Comparison of ENCODE assay signal across 16 cellular contexts in the genomic region with DNA sequence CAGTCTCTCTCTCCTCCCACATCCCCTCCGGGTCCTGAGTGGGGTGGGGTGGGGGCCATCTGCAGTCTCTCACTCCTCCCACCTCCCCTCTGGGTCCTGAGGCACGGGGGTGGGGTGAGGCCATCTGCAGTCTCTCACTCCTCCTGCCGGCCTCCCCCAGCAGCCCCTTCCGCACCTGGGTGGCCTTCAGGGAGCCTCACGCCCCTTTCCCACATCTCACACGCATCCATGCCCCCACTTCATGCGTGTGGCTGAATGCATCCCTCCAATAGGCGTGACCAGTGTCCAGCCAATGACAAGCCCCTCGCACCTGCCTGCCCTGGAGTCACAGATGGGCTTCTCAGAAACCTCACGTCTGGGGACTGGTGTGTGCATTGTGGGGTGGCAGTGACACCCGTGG. TPM values are rescaled to one million over a fixed set of nuclear protein-coding genes. Genes with fewer than 3 reads are reported as not detected.
DNase-seq lines count a peak whose midpoint lies in the region; FAIRE-seq and TF ChIP-seq lines count a peak whose summit lies in the region.
"Had no signal": no experiment of that assay in that cellular context is flagged by ENCODE, and none has a peak within 500 bp of the region (broad histone marks: within the 10 kb centered on the region; RNA-seq: fewer than 3 reads in every experiment).

No MANE protein-coding gene starts in this region.

- TF ChIP-seq CTCF in ascending aorta (IDR thresholded peaks at IDR 0.05), result no peak

- H3K36me3 ChIP-seq in mesendoderm (ENCODE audit: control insufficient read depth, insufficient read depth, low read length) (no peaks in the 10 kb centered on the region), ascending aorta (no peaks in the 10 kb centered on the region)

- no peak overlapping the region for H3K9ac ChIP-seq in mesendoderm (ENCODE audit: low read length)

- FAIRE-seq in HTR-8/SVneo (lab: Jason Lieb, UNC), result peak; percentile 40
- FAIRE-seq: D721Med, GM12892, GM19239, RCC 7860 had no signal

- H4K5ac ChIP-seq in mesendoderm (ENCODE audit: low read length), result no peak overlapping the region

- H3K4me3 ChIP-seq in mesendoderm (ENCODE audit: low read length) (no peak overlapping the region), ascending aorta (no peak overlapping the region)

- H3K27me3 ChIP-seq in mesendoderm (ENCODE audit: insufficient read depth, low read length, poor library complexity) (no peaks in the 10 kb centered on the region), ascending aorta (no peaks in the 10 kb centered on the region)

- no peaks in the 10 kb centered on the region for H3K9me3 ChIP-seq in ascending aorta

- intact Hi-C loops in ascending aorta (cut with DNase I), result no loop called here

- no peak overlapping the region for H2AK5ac ChIP-seq in mesendoderm (ENCODE audit: low read length)

- no peaks in the 10 kb centered on the region for H3K79me2 ChIP-seq in mesendoderm (ENCODE audit: control insufficient read depth, insufficient read depth, low read length)

- no peak overlapping the region for H3K18ac ChIP-seq in mesendoderm (ENCODE audit: low read length)

- no peak overlapping the region for H3K4me2 ChIP-seq in mesendoderm (ENCODE audit: low read length)

- H4K8ac ChIP-seq in mesendoderm (ENCODE audit: low read depth, low read length), result no peak overlapping the region

- no peak overlapping the region for H2BK5ac ChIP-seq in mesendoderm (ENCODE audit: low read length)

- peak overlapping the region; percentile 5 for H3K56ac ChIP-seq in mesendoderm (ENCODE audit: low read length)

- H3K79me1 ChIP-seq in mesendoderm (ENCODE audit: low read length), result no peaks in the 10 kb centered on the region

- no CpG with 5 or more reads among the region's 11 CpGs for WGBS in mesendoderm (ENCODE audit: extremely low coverage, insufficient coverage, low lambda C conversion rate)

- H3K23ac ChIP-seq in mesendoderm (ENCODE audit: low read length), result no peak overlapping the region

- H3K27ac ChIP-seq in mesendoderm (ENCODE audit: low read depth, low read length) (no peak overlapping the region), ascending aorta (no peak overlapping the region)

- no peak overlapping the region for H2BK120ac ChIP-seq in mesendoderm (ENCODE audit: low read depth, low read length)

- H3K4ac ChIP-seq in mesendoderm (ENCODE audit: low read depth, low read length), result no peak overlapping the region

- no peak for DNase-seq in HTR-8/SVneo (ENCODE audit: insufficient read length, low spot score)
- DNase-seq in mesendoderm, result no peak
- DNase-seq in ascending aorta (ENCODE audit: low spot score in 2 of 2), result no peak
- no peak for DNase-seq in UCSD-AML1 (lab: John Stamatoyannopoulos, UW; ENCODE audit: unreplicated experiment)
- DNase-seq: AML-193; CD4-positive, alpha-beta memory T cell; DND-41; GDM1; NCI-H1436 treated with DMSO at 0.1 percent for 48 hours; NCI-H2081; NCI-H510A treated with DMSO at 0.1 percent for 48 hours; SIG-M5 had no signal

- no peak overlapping the region for H2BK15ac ChIP-seq in mesendoderm (replicated peaks; ENCODE audit: low read depth)

- peaks cover 2% of the 10 kb centered on the region for H3K4me1 ChIP-seq in mesendoderm (ENCODE audit: control insufficient read depth, low read depth, low read length)
- H3K4me1 ChIP-seq in ascending aorta, result peaks cover 0 to under 1% of the 10 kb centered on the region in 2 donors

RNA-seq across cellular contexts. Expression of a gene that starts 1.0 kb away (rescaled TPM):
- 0.11 TPM for polyA plus RNA-seq in mesendoderm (2013, experiment 1 of 2)
- 0.10 TPM for polyA plus RNA-seq in mesendoderm (2013, experiment 2 of 2)
- total RNA-seq in ascending aorta, result not detected
- total RNA-seq: CD4-positive, alpha-beta memory T cell had no signal
- polyA plus RNA-seq: CD4-positive, alpha-beta memory T cell had no signal

RNA-seq across cellular contexts. Expression of a gene that starts 5.4 kb away (rescaled TPM):
- 1.3 TPM for polyA plus RNA-seq in mesendoderm (2013, experiment 1 of 2)
- 1.5 TPM for polyA plus RNA-seq in mesendoderm (2013, experiment 2 of 2)
- total RNA-seq in ascending aorta, result not detected

RNA-seq across cellular contexts. Expression of a gene that starts 11.4 kb away (rescaled TPM):
- 0.08 TPM for polyA plus RNA-seq in mesendoderm (2013, experiment 1 of 2)
- polyA plus RNA-seq in mesendoderm (2013, experiment 2 of 2), result 0.07 TPM
- not detected for total RNA-seq in ascending aorta
- total RNA-seq: CD4-positive, alpha-beta memory T cell had no signal

RNA-seq across cellular contexts. Expression of a gene that starts 25.5 kb away (rescaled TPM):
- 2.6 TPM for polyA plus RNA-seq in mesendoderm (2013, experiment 1 of 2)
- polyA plus RNA-seq in mesendoderm (2013, experiment 2 of 2), result 2.2 TPM
- total RNA-seq in ascending aorta, result 58.1 TPM

RNA-seq across cellular contexts. Expression of a gene that starts 28.0 kb away (rescaled TPM):
- 145 TPM for polyA plus RNA-seq in mesendoderm (2013, experiment 1 of 2)
- polyA plus RNA-seq in mesendoderm (2013, experiment 2 of 2), result 147 TPM
- total RNA-seq in ascending aorta, result 242 TPM
